14 cellular contexts compared by ENCODE assay signal in genomic region chr9:110767559-110768063, GRCh38.
DNase-seq lines count a peak whose midpoint lies in the region; FAIRE-seq and TF ChIP-seq lines count a peak whose summit lies in the region.
"Had no signal": no experiment of that assay in that cellular context is flagged by ENCODE, and none has a peak within 500 bp of the region (broad histone marks: within the 10 kb centered on the region; RNA-seq: fewer than 3 reads in every experiment).

No MANE protein-coding gene starts in this region.

- no peak overlapping the region for H2BK120ac ChIP-seq in mesendoderm (ENCODE audit: low read depth, low read length)

- no peaks in the 10 kb centered on the region for H3K4me1 ChIP-seq in kidney (ENCODE audit: control insufficient read depth in 1 of 2, insufficient read depth in 1 of 2, low read depth in 1 of 2, low read length in 2 of 2)
- H3K4me1 ChIP-seq in mesendoderm (ENCODE audit: control insufficient read depth, low read depth, low read length): no peaks in the 10 kb centered on the region

- H3K9me3 ChIP-seq in kidney (ENCODE audit: control insufficient read depth in 1 of 2, low read length in 2 of 2): no peaks in the 10 kb centered on the region
- H3K9me3 ChIP-seq: neutrophil had no signal

- no peak overlapping the region for H3K23ac ChIP-seq in mesendoderm (ENCODE audit: low read length)

- H2AK5ac ChIP-seq in mesendoderm (ENCODE audit: low read length): no peak overlapping the region

- H3K56ac ChIP-seq in mesendoderm (ENCODE audit: low read length): no peak overlapping the region

- DNase-seq in H4 (ENCODE audit: low spot score): peak; percentile 69
- peak; percentile 49 for DNase-seq in kidney
- peak; percentile 91 for DNase-seq in superior temporal gyrus (ENCODE audit: extremely low spot score)
- DNase-seq in DMS 273 (lab: John Stamatoyannopoulos, UW; ENCODE audit: unreplicated experiment): no peak
- DNase-seq in T-helper 1 cell: no peak
- no peak for DNase-seq in mesendoderm
- no peak for DNase-seq in DMS53 (lab: John Stamatoyannopoulos, UW)
- DNase-seq: H7, NCI-H1930, PC-3 had no signal

- H4K5ac ChIP-seq in mesendoderm (ENCODE audit: low read length): no peak overlapping the region

- no peaks in the 10 kb centered on the region for H3K27me3 ChIP-seq in mesendoderm (ENCODE audit: insufficient read depth, low read length, poor library complexity)
- H3K27me3 ChIP-seq: neutrophil had no signal

- H3K36me3 ChIP-seq in kidney (ENCODE audit: control insufficient read depth in 1 of 2, insufficient read depth in 2 of 2, low read length in 2 of 2) (no peaks in the 10 kb centered on the region), mesendoderm (ENCODE audit: control insufficient read depth, insufficient read depth, low read length) (no peaks in the 10 kb centered on the region)
- H3K36me3 ChIP-seq: neutrophil had no signal

- H2BK15ac ChIP-seq in mesendoderm (replicated peaks; ENCODE audit: low read depth): no peak overlapping the region

- H3K79me2 ChIP-seq in mesendoderm (ENCODE audit: control insufficient read depth, insufficient read depth, low read length): no peaks in the 10 kb centered on the region

- H3K4ac ChIP-seq in mesendoderm (ENCODE audit: low read depth, low read length): no peak overlapping the region

- no peak overlapping the region for H4K8ac ChIP-seq in mesendoderm (ENCODE audit: low read depth, low read length)

- H3K4me3 ChIP-seq in kidney (ENCODE audit: low read length in 2 of 2) (no peak overlapping the region), mesendoderm (ENCODE audit: low read length) (no peak overlapping the region)
- H3K4me3 ChIP-seq: K562 had no signal

- H3K18ac ChIP-seq in mesendoderm (ENCODE audit: low read length): no peak overlapping the region

- intact Hi-C loops in kidney (cut with DNase I): no loop called here

- H2BK5ac ChIP-seq in mesendoderm (ENCODE audit: low read length): no peak overlapping the region

- no peak for TF ChIP-seq CTCF in kidney (IDR thresholded peaks at IDR 0.05; ENCODE audit: borderline replicate concordance, extremely low read depth, insufficient read depth)

- WGBS in mesendoderm (ENCODE audit: extremely low coverage, insufficient coverage, low lambda C conversion rate): no CpG with 5 or more reads among the region's 6 CpGs

- H3K79me1 ChIP-seq in mesendoderm (ENCODE audit: low read length): no peaks in the 10 kb centered on the region

- H3K4me2 ChIP-seq in mesendoderm (ENCODE audit: low read length): no peak overlapping the region

- no peak for FAIRE-seq in kidney (lab: Jason Lieb, UNC)
- FAIRE-seq: K562 had no signal

- H3K9ac ChIP-seq in kidney (ENCODE audit: low read length in 2 of 2) (no peak overlapping the region), mesendoderm (ENCODE audit: low read length) (no peak overlapping the region)

- H3K27ac ChIP-seq in cingulate gyrus (ENCODE audit: low read depth, low read length) (peak overlapping the region; percentile 79), kidney (ENCODE audit: low read depth in 2 of 2, low read length in 2 of 2) (no peak overlapping the region), mesendoderm (ENCODE audit: low read depth, low read length) (no peak overlapping the region)
- H3K27ac ChIP-seq: C4-2B, neutrophil had no signal

Comparison
In these comparisons a context has a peak if more than half of its experiments do, and no peak if none do; other contexts are left out.
1. DNase-seq: peak in H4 (single experiment), kidney (single experiment) and superior temporal gyrus (single experiment); none in DMS 273 (single experiment), T-helper 1 cell (0 of 5), mesendoderm (single experiment) and DMS53 (single experiment).